In genomic region chr2:215565897-215566296, GRCh38 we compare ENCODE assay signal across 21 cellular contexts.
DNase-seq lines count a peak whose midpoint lies in the region; ATAC-seq, FAIRE-seq and TF ChIP-seq lines count a peak whose summit lies in the region.
"Had no signal": no experiment of that assay in that cellular context is flagged by ENCODE, and none has a peak within 500 bp of the region (broad histone marks: within the 10 kb centered on the region; RNA-seq: fewer than 3 reads in every experiment).

No MANE protein-coding gene starts in this region.

- H3K9me3 Mint-ChIP-seq in GM23338: no peaks in the 10 kb centered on the region

- H3K9me1 ChIP-seq in keratinocyte (ENCODE audit: control insufficient read depth, extremely low read depth, insufficient read depth, low read length): no peaks in the 10 kb centered on the region

- no peaks in the 10 kb centered on the region for H3K9me3 ChIP-seq in keratinocyte (ENCODE audit: control insufficient read depth, low read depth, low read length)
- H3K9me3 ChIP-seq: BE2C had no signal

- TF ChIP-seq CTCF in GM23338 (conservative IDR thresholded peaks at IDR 0.05; ENCODE audit: low read depth in 2 of 2) (no peak), brain microvascular endothelial cell (IDR thresholded peaks at IDR 0.05; ENCODE audit: low read depth, low read length, missing control alignments) (no peak), keratinocyte (optimal IDR thresholded peaks at IDR 0.05 in 1 of 3, IDR thresholded peaks at IDR 0.05 in 1 of 3, conservative IDR thresholded peaks at IDR 0.05 in 1 of 3; ENCODE audit: extremely low read depth in 1 of 3, insufficient read depth in 2 of 3, low read length in 3 of 3) (no peak)

- H3K4me1 Mint-ChIP-seq in GM23338: no peaks in the 10 kb centered on the region

- DNase-seq in GM23338 (ENCODE audit: low spot score) (no peak), brain microvascular endothelial cell (peak; percentile 21), keratinocyte (ENCODE audit: low read depth, low spot score) (no peak), Kasumi-1 (lab: John Stamatoyannopoulos, UW) (no peak), KBM-7 (no peak), GM12891 (ENCODE audit: insufficient read length, low spot score) (no peak)
- DNase-seq: BE2C, NCI-H1105, NCI-H1694 treated with DMSO at 0.1 percent for 48 hours, NCI-H2081 treated with DMSO at 0.1 percent for 48 hours, NCI-H2171 treated with DMSO at 0.1 percent for 48 hours, NCI-H446 treated with DMSO at 0.1 percent for 48 hours, NCI-H526 treated with DMSO at 0.1 percent for 48 hours, OCI-M1, SHP77, SW 1271 had no signal

- TF ChIP-seq POLR2A in GM12891 (IDR thresholded peaks at IDR 0.05; ENCODE audit: low read depth, low read length): no peak

- H2AFZ ChIP-seq in GM23338 (peak overlapping the region; percentile 28; the same call in 1 of the 2 replicates), keratinocyte (ENCODE audit: control insufficient read depth, low read length) (no peak overlapping the region)

- no peaks in the 10 kb centered on the region for H3K27me3 ChIP-seq in GM23338 (ENCODE audit: insufficient read depth)
- no peaks in the 10 kb centered on the region for H3K27me3 ChIP-seq in brain microvascular endothelial cell (replicated peaks)
- no peaks in the 10 kb centered on the region for H3K27me3 ChIP-seq in keratinocyte (ENCODE audit: control insufficient read depth, extremely low read depth, insufficient read depth, low read length)
- H3K27me3 ChIP-seq: BE2C had no signal

- H3K27me3 Mint-ChIP-seq in GM23338 (ENCODE audit: insufficient read depth, low read depth, poor library complexity): peaks cover 2% of the 10 kb centered on the region

- H3K9me2 ChIP-seq in GM23338 (ENCODE audit: insufficient read depth): peaks cover 16% of the 10 kb centered on the region; the same call in 1 of the 2 replicates

- FAIRE-seq in keratinocyte (lab: Jason Lieb, UNC) (peak; percentile 32), GM12891 (lab: Jason Lieb, UNC) (no peak)
- FAIRE-seq: GM12892, GM18507, GM19239, H54 had no signal

- H4K20me1 ChIP-seq in GM23338 (replicated peaks; ENCODE audit: insufficient read depth): no peaks in the 10 kb centered on the region
- no peaks in the 10 kb centered on the region for H4K20me1 ChIP-seq in keratinocyte (ENCODE audit: control insufficient read depth, extremely low read depth, insufficient read depth, low read length)

- H3K36me3 ChIP-seq in GM23338 (ENCODE audit: insufficient read depth) (no peaks in the 10 kb centered on the region), brain microvascular endothelial cell (replicated peaks) (no peaks in the 10 kb centered on the region), keratinocyte (ENCODE audit: control insufficient read depth in 2 of 2, extremely low read depth in 1 of 2, insufficient read depth in 2 of 2, low read length in 2 of 2) (no peaks in the 10 kb centered on the region)
- H3K36me3 ChIP-seq: BE2C had no signal

- no peak overlapping the region for H3K4me3 Mint-ChIP-seq in GM23338

- no peak overlapping the region for H3K9ac ChIP-seq in keratinocyte (ENCODE audit: control insufficient read depth, extremely low read depth, insufficient read depth, low read length)

- H3K4me1 ChIP-seq in GM23338 (ENCODE audit: insufficient read depth): no peaks in the 10 kb centered on the region
- H3K4me1 ChIP-seq in keratinocyte (ENCODE audit: control insufficient read depth, extremely low read depth, insufficient read depth, low read length): no peaks in the 10 kb centered on the region
- H3K4me1 ChIP-seq: BE2C had no signal

- H3K27ac Mint-ChIP-seq in GM23338: no peak overlapping the region

- H3K4me2 ChIP-seq in GM23338 (no peak overlapping the region), keratinocyte (ENCODE audit: control insufficient read depth, extremely low read depth, insufficient read depth, low read depth, low read length) (no peak overlapping the region)

- H3K79me2 ChIP-seq in GM23338 (replicated peaks; ENCODE audit: insufficient read depth) (no peaks in the 10 kb centered on the region), keratinocyte (ENCODE audit: control insufficient read depth, insufficient read depth, low read length) (no peaks in the 10 kb centered on the region)

- in situ Hi-C loops in brain microvascular endothelial cell (cut with HindIII; ENCODE audit: low pct_ligation_motif_present, low sequenced_read_pairs): no loop called here
- in situ Hi-C loops in KBM-7 (cut with MboI; ENCODE audit: low pct_unique_long_range_greater_than_20kb, low sequenced_read_pairs): no loop called here

- H3K27ac ChIP-seq in GM23338 (ENCODE audit: low read depth) (no peak overlapping the region), brain microvascular endothelial cell (no peak overlapping the region), keratinocyte (ENCODE audit: control insufficient read depth, insufficient read depth, low read length) (no peak overlapping the region)

- dilution Hi-C loops in keratinocyte (cut with MboI; ENCODE audit: extremely low pct_ligation_motif_present, low sequenced_read_pairs): no loop called here

- ATAC-seq in GM23338 (no peak), HG02938 (IDR thresholded peaks at IDR 0.05; ENCODE audit: unreplicated experiment) (no peak)

- H3K36me3 Mint-ChIP-seq in GM23338 (ENCODE audit: low read depth): no peaks in the 10 kb centered on the region

- H3K4me3 ChIP-seq in GM23338: no peak overlapping the region
- H3K4me3 ChIP-seq in brain microvascular endothelial cell (ENCODE audit: low read depth, low read length): no peak overlapping the region
- no peak overlapping the region for H3K4me3 ChIP-seq in keratinocyte (ENCODE audit: control insufficient read depth in 2 of 3, extremely low read depth in 1 of 3, insufficient read depth in 2 of 3, low read depth in 1 of 3, low read length in 3 of 3)

- H3F3A ChIP-seq in GM23338 (replicated peaks; ENCODE audit: low read depth): no peaks in the 10 kb centered on the region

TF ChIP-seq in GM23338, 12 proteins besides CTCF, POLR2A, EP300 and RAD21 (continues in another document):
- no peak for TF ChIP-seq NANOG (IDR thresholded peaks at IDR 0.05; ENCODE audit: borderline replicate concordance)

TF ChIP-seq in GM12891, 5 proteins besides CTCF, POLR2A, EP300 and RAD21:
- TF ChIP-seq POU2F2 (IDR thresholded peaks at IDR 0.05; ENCODE audit: low read depth, low read length) (no peak), PAX5 (IDR thresholded peaks at IDR 0.05; ENCODE audit: insufficient read depth, low read length, severe bottlenecking) (no peak), SPI1 (IDR thresholded peaks at IDR 0.05; ENCODE audit: low read depth, low read length) (no peak), TAF1 (IDR thresholded peaks at IDR 0.05; ENCODE audit: low read depth, low read length) (no peak), POLR2AphosphoS5 (IDR thresholded peaks at IDR 0.05; ENCODE audit: low read depth, low read length) (no peak)
TF ChIP-seq in GM12891: peak in this region for 0.
